Comparison of ENCODE assay signal across 10 cellular contexts in the genomic region with DNA sequence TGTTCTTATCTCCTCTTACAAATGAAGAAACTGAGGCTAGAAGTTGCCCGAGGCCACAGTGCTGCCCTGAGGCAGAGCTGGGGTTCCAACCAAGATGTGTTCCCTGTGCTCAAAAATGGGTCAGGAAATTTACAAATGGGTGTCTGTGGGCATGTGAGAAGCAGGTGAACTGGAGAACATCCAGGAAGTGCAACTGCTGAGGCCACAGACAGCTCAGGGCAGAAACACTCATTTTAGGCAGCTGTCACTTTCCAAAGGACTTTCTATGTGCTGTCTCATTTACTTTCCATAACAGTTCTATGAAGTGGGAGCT. TPM values are rescaled to one million over a fixed set of nuclear protein-coding genes. Genes with fewer than 3 reads are reported as not detected.
DNase-seq lines count a peak whose midpoint lies in the region; ATAC-seq and TF ChIP-seq lines count a peak whose summit lies in the region.
"Had no signal": no experiment of that assay in that cellular context is flagged by ENCODE, and none has a peak within 500 bp of the region (broad histone marks: within the 10 kb centered on the region; RNA-seq: fewer than 3 reads in every experiment).

No MANE protein-coding gene starts in this region.

- H3K27ac ChIP-seq in right cardiac atrium (ENCODE audit: low read length) (no peak overlapping the region), tibial nerve (peak overlapping the region in 3 of 4 donors; percentile 35 to 91 (median 75)), upper lobe of left lung (no peak overlapping the region)

- peak overlapping the region; percentile 86 to 94 for H3K27ac Mint-ChIP-seq in effector memory CD8-positive, alpha-beta T cell

- ATAC-seq in right cardiac atrium (no peak), upper lobe of left lung (ENCODE audit: low FRiP score in 2 of 2) (no peak), GM19397 (IDR thresholded peaks at IDR 0.05; ENCODE audit: unreplicated experiment) (no peak)
- ATAC-seq in effector memory CD8-positive, alpha-beta T cell (replicated peaks): peak; percentile 47

- H3K36me3 ChIP-seq in tibial nerve (no peaks in the 10 kb centered on the region), upper lobe of left lung (no peaks in the 10 kb centered on the region)

- peaks cover 44 to 50% of the 10 kb centered on the region in 2 donors for H3K4me1 Mint-ChIP-seq in effector memory CD8-positive, alpha-beta T cell (ENCODE audit: low read depth in 2 of 2)

- H3K9me3 ChIP-seq in right cardiac atrium (ENCODE audit: control insufficient read depth, low read length) (no peaks in the 10 kb centered on the region), tibial nerve (no peaks in the 10 kb centered on the region), upper lobe of left lung (no peaks in the 10 kb centered on the region)

- DNase-seq in cardiac septum (ENCODE audit: low spot score) (peak; percentile 5), right cardiac atrium (no peak), tibial nerve (ENCODE audit: low spot score in 2 of 2) (no peak), NCI-H2171 treated with DMSO at 0.1 percent for 48 hours (lab: John Stamatoyannopoulos, UW) (no peak), upper lobe of left lung (no peak)
- DNase-seq in activated CD4-positive, alpha-beta T cell treated with anti-CD3 and anti-CD28 coated beads, Interleukin-2, amount 50 U/mL, for 48 hours: peak; percentile 27 to 33
- no peak for DNase-seq in effector memory CD8-positive, alpha-beta T cell
- DNase-seq: NCI-H146 had no signal

- TF ChIP-seq CTCF in tibial nerve (IDR thresholded peaks at IDR 0.05) (no peak), upper lobe of left lung (IDR thresholded peaks at IDR 0.05) (no peak)

- 79% methylated on average over 1 of the region's 1 CpG for WGBS in right cardiac atrium
- 74 to 100% methylated on average over 1 of the region's 1 CpG for WGBS in tibial nerve, 2 donors
- 62 to 84% methylated on average over 1 of the region's 1 CpG for whole genome bisulfite sequencing in upper lobe of left lung, 2 donors

- TF ChIP-seq EP300 in tibial nerve (IDR thresholded peaks at IDR 0.05) (no peak), upper lobe of left lung (IDR thresholded peaks at IDR 0.05) (no peak)

- H3K36me3 Mint-ChIP-seq in effector memory CD8-positive, alpha-beta T cell (ENCODE audit: insufficient read depth): no peaks in the 10 kb centered on the region

- H3K27me3 ChIP-seq in right cardiac atrium (ENCODE audit: control insufficient read depth, insufficient read depth) (no peaks in the 10 kb centered on the region), tibial nerve (no peaks in the 10 kb centered on the region), upper lobe of left lung (no peaks in the 10 kb centered on the region)

- H3K4me1 ChIP-seq in right cardiac atrium (ENCODE audit: control insufficient read depth, insufficient read depth, low read length): no peaks in the 10 kb centered on the region
- peaks cover 0 to 30% (median 12%) of the 10 kb centered on the region in 4 donors for H3K4me1 ChIP-seq in tibial nerve
- peaks cover 0 to 2% (median 0%) of the 10 kb centered on the region in 4 donors for H3K4me1 ChIP-seq in upper lobe of left lung

- H3K9me3 Mint-ChIP-seq in effector memory CD8-positive, alpha-beta T cell: no peaks in the 10 kb centered on the region

- H3K4me3 ChIP-seq in right cardiac atrium (ENCODE audit: low read length) (no peak overlapping the region), tibial nerve (no peak overlapping the region), upper lobe of left lung (no peak overlapping the region)

- peak overlapping the region; percentile 75 to 80 for H3K4me3 Mint-ChIP-seq in effector memory CD8-positive, alpha-beta T cell

- intact Hi-C loops in cardiac septum (cut with DNase I) (no loop called here), right cardiac atrium (cut with DNase I) (no loop called here)

- no peak for TF ChIP-seq POLR2A in tibial nerve (IDR thresholded peaks at IDR 0.05)
- TF ChIP-seq POLR2A in upper lobe of left lung (IDR thresholded peaks at IDR 0.05): no peak

- peaks cover 0 to 7% of the 10 kb centered on the region in 2 donors for H3K27me3 Mint-ChIP-seq in effector memory CD8-positive, alpha-beta T cell

RNA-seq across cellular contexts. Expression of a gene that starts 47.2 kb away (rescaled TPM):
- 0.13 TPM for total RNA-seq in cardiac septum
- under 1 TPM; 0.14 to 0.24 (median 0.17) TPM for total RNA-seq in right cardiac atrium
- 0.36 TPM for polyA plus RNA-seq in right cardiac atrium
- 1 to 10 TPM in 2 of 4 donors, under 1 TPM in 2; 0.42 to 2.0 (median 1.1) TPM for total RNA-seq in tibial nerve
- under 1 TPM in 2 of 6 donors, not detected in 4; 0.13 to 0.30 TPM for total RNA-seq in upper lobe of left lung
- total RNA-seq: fibroblast of lung had no signal
- polyA plus RNA-seq: fibroblast of lung had no signal

Comparison
In these comparisons a context has a peak if more than half of its experiments do, and no peak if none do; other contexts are left out.
1. DNase-seq: peak in cardiac septum (single experiment) and activated CD4-positive, alpha-beta T cell treated with anti-CD3 and anti-CD28 coated beads, Interleukin-2, amount 50 U/mL, for 48 hours (2 of 2); none in right cardiac atrium (0 of 3), effector memory CD8-positive, alpha-beta T cell (0 of 3), tibial nerve (0 of 2), NCI-H2171 treated with DMSO at 0.1 percent for 48 hours (single experiment) and upper lobe of left lung (0 of 2).
2. H3K27ac ChIP-seq: peak in tibial nerve (3 of 4); none in right cardiac atrium (single experiment) and upper lobe of left lung (0 of 4).